In genomic region chr5:132053483-132053882, GRCh38 we compare ENCODE assay signal across 23 cellular contexts. TPM values are rescaled to one million over a fixed set of nuclear protein-coding genes. Genes with fewer than 3 reads are reported as not detected.
DNase-seq lines count a peak whose midpoint lies in the region; ATAC-seq, FAIRE-seq and TF ChIP-seq lines count a peak whose summit lies in the region.
"Had no signal": no experiment of that assay in that cellular context is flagged by ENCODE, and none has a peak within 500 bp of the region (broad histone marks: within the 10 kb centered on the region; RNA-seq: fewer than 3 reads in every experiment).

No MANE protein-coding gene starts in this region.

- no peaks in the 10 kb centered on the region for H3K27me3 ChIP-seq in vagina

- intact Hi-C loops in activated T-helper 2 cell treated with anti-CD3 and anti-CD28 coated beads, Interferon-gamma antibody, Interleukin-2, Interleukin-4, amounts not matched to agents 10 μg/mL and 5 μg/mL and 100 μg/mL, durations not matched to agents 14 hours and 24 hours and 36 hours (cut with micrococcal nuclease), result no loop called here
- intact Hi-C loops in vagina (cut with DNase I), result no loop called here

- peak; percentile 1 for DNase-seq in activated naive CD8-positive, alpha-beta T cell treated with anti-CD3 and anti-CD28 coated beads, Interleukin-2, amount 50 U/mL, for 24 hours
- no peak for DNase-seq in activated naive CD8-positive, alpha-beta T cell treated with anti-CD3 and anti-CD28 coated beads for 36 hours
- DNase-seq in activated T-helper 2 cell treated with anti-CD3 and anti-CD28 coated beads, Interferon-gamma antibody, Interleukin-2, Interleukin-4, amounts not matched to agents 10 μg/mL and 5 μg/mL and 100 μg/mL, durations not matched to agents 14 hours and 24 hours and 36 hours (ENCODE audit: low spot score), result no peak
- DNase-seq in mucosa of gallbladder (ENCODE audit: low spot score) (peak; percentile 7), vagina (ENCODE audit: extremely low spot score in 2 of 2) (peak; percentile 71 to 87), MV-4-11 (lab: John Stamatoyannopoulos, UW) (no peak), HTR-8/SVneo (ENCODE audit: insufficient read length, low spot score) (no peak)
- DNase-seq: Calu3, DMS79 treated with DMSO at 0.1 percent for 48 hours, HFFc6, KG1, NCI-H1092 treated with DMSO at 0.1 percent for 48 hours, NCI-H1694 treated with DMSO at 0.1 percent for 48 hours, NCI-H748 treated with DMSO at 0.1 percent for 48 hours, PC-9, SHP77 treated with DMSO at 0.1 percent for 48 hours had no signal

- no peak for TF ChIP-seq CTCF in vagina (IDR thresholded peaks at IDR 0.05)

- H3K4me1 Mint-ChIP-seq in activated naive CD8-positive, alpha-beta T cell treated with anti-CD3 and anti-CD28 coated beads, Interleukin-2, amount 50 U/mL, for 24 hours, result peaks cover 43% of the 10 kb centered on the region
- H3K4me1 Mint-ChIP-seq in activated naive CD8-positive, alpha-beta T cell treated with anti-CD3 and anti-CD28 coated beads for 36 hours, result peaks cover 10% of the 10 kb centered on the region
- peaks cover 45% of the 10 kb centered on the region for H3K4me1 Mint-ChIP-seq in activated T-helper 2 cell treated with anti-CD3 and anti-CD28 coated beads, Interferon-gamma antibody, Interleukin-2, Interleukin-4, amounts not matched to agents 10 μg/mL and 5 μg/mL and 100 μg/mL, durations not matched to agents 14 hours and 24 hours and 36 hours (ENCODE audit: low read depth)
- H3K4me1 Mint-ChIP-seq: GM23338 had no signal

- H3K4me3 ChIP-seq in vagina, result no peak overlapping the region
- H3K4me3 ChIP-seq: A549, GM23338, PC-9 had no signal

- no peak overlapping the region for H3K27ac Mint-ChIP-seq in activated naive CD8-positive, alpha-beta T cell treated with anti-CD3 and anti-CD28 coated beads, Interleukin-2, amount 50 U/mL, for 24 hours
- H3K27ac Mint-ChIP-seq in activated naive CD8-positive, alpha-beta T cell treated with anti-CD3 and anti-CD28 coated beads for 36 hours, result no peak overlapping the region
- peak overlapping the region; percentile 24 for H3K27ac Mint-ChIP-seq in activated T-helper 2 cell treated with anti-CD3 and anti-CD28 coated beads, Interferon-gamma antibody, Interleukin-2, Interleukin-4, amounts not matched to agents 10 μg/mL and 5 μg/mL and 100 μg/mL, durations not matched to agents 14 hours and 24 hours and 36 hours
- H3K27ac Mint-ChIP-seq: GM23338, HFFc6 had no signal

- H3K4me1 ChIP-seq in vagina, result no peaks in the 10 kb centered on the region
- H3K4me1 ChIP-seq: A549 had no signal

- TF ChIP-seq POLR2A in vagina (IDR thresholded peaks at IDR 0.05), result no peak

- H3K27me3 Mint-ChIP-seq in activated naive CD8-positive, alpha-beta T cell treated with anti-CD3 and anti-CD28 coated beads, Interleukin-2, amount 50 U/mL, for 24 hours, result no peaks in the 10 kb centered on the region
- no peaks in the 10 kb centered on the region for H3K27me3 Mint-ChIP-seq in activated naive CD8-positive, alpha-beta T cell treated with anti-CD3 and anti-CD28 coated beads for 36 hours
- peaks cover 2% of the 10 kb centered on the region for H3K27me3 Mint-ChIP-seq in activated T-helper 2 cell treated with anti-CD3 and anti-CD28 coated beads, Interferon-gamma antibody, Interleukin-2, Interleukin-4, amounts not matched to agents 10 μg/mL and 5 μg/mL and 100 μg/mL, durations not matched to agents 14 hours and 24 hours and 36 hours (ENCODE audit: low read depth)

- no peak for ATAC-seq in activated naive CD8-positive, alpha-beta T cell treated with anti-CD3 and anti-CD28 coated beads, Interleukin-2, amount 50 U/mL, for 24 hours
- ATAC-seq: A549, GM23338 had no signal

- no peaks in the 10 kb centered on the region for H3K9me3 ChIP-seq in vagina
- H3K9me3 ChIP-seq: A549 had no signal

- H3K4me3 Mint-ChIP-seq in activated naive CD8-positive, alpha-beta T cell treated with anti-CD3 and anti-CD28 coated beads, Interleukin-2, amount 50 U/mL, for 24 hours, result no peak overlapping the region
- no peak overlapping the region for H3K4me3 Mint-ChIP-seq in activated naive CD8-positive, alpha-beta T cell treated with anti-CD3 and anti-CD28 coated beads for 36 hours
- H3K4me3 Mint-ChIP-seq in activated T-helper 2 cell treated with anti-CD3 and anti-CD28 coated beads, Interferon-gamma antibody, Interleukin-2, Interleukin-4, amounts not matched to agents 10 μg/mL and 5 μg/mL and 100 μg/mL, durations not matched to agents 14 hours and 24 hours and 36 hours (ENCODE audit: low read depth), result no peak overlapping the region
- H3K4me3 Mint-ChIP-seq: CD14-positive monocyte, GM23338, HFFc6 had no signal

- no peak overlapping the region for H3K27ac ChIP-seq in vagina
- H3K27ac ChIP-seq: A549, PC-9 had no signal

- no peaks in the 10 kb centered on the region for H3K36me3 ChIP-seq in vagina

- H3K9me3 Mint-ChIP-seq in activated naive CD8-positive, alpha-beta T cell treated with anti-CD3 and anti-CD28 coated beads, Interleukin-2, amount 50 U/mL, for 24 hours, result no peaks in the 10 kb centered on the region
- peaks cover 1% of the 10 kb centered on the region for H3K9me3 Mint-ChIP-seq in activated naive CD8-positive, alpha-beta T cell treated with anti-CD3 and anti-CD28 coated beads for 36 hours
- H3K9me3 Mint-ChIP-seq in activated T-helper 2 cell treated with anti-CD3 and anti-CD28 coated beads, Interferon-gamma antibody, Interleukin-2, Interleukin-4, amounts not matched to agents 10 μg/mL and 5 μg/mL and 100 μg/mL, durations not matched to agents 14 hours and 24 hours and 36 hours, result no peaks in the 10 kb centered on the region
- H3K9me3 Mint-ChIP-seq: CD14-positive monocyte, GM23338, HFFc6 had no signal

- H3K36me3 Mint-ChIP-seq in activated naive CD8-positive, alpha-beta T cell treated with anti-CD3 and anti-CD28 coated beads, Interleukin-2, amount 50 U/mL, for 24 hours (ENCODE audit: low read depth), result no peaks in the 10 kb centered on the region
- H3K36me3 Mint-ChIP-seq in activated naive CD8-positive, alpha-beta T cell treated with anti-CD3 and anti-CD28 coated beads for 36 hours, result no peaks in the 10 kb centered on the region
- H3K36me3 Mint-ChIP-seq in activated T-helper 2 cell treated with anti-CD3 and anti-CD28 coated beads, Interferon-gamma antibody, Interleukin-2, Interleukin-4, amounts not matched to agents 10 μg/mL and 5 μg/mL and 100 μg/mL, durations not matched to agents 14 hours and 24 hours and 36 hours (ENCODE audit: low read depth), result no peaks in the 10 kb centered on the region
- H3K36me3 Mint-ChIP-seq: CD14-positive monocyte had no signal

- FAIRE-seq in HTR-8/SVneo (lab: Jason Lieb, UNC), result no peak
- FAIRE-seq: A549, G401.6, GM12892, GM19239 had no signal

RNA-seq across cellular contexts. Expression of gene IL3, which starts 7.0 kb away (rescaled TPM):
- under 1 TPM; 0.20 to 0.49 TPM for total RNA-seq in activated naive CD8-positive, alpha-beta T cell treated with anti-CD3 and anti-CD28 coated beads for 36 hours
- total RNA-seq in activated T-helper 2 cell treated with anti-CD3 and anti-CD28 coated beads, Interferon-gamma antibody, Interleukin-2, Interleukin-4, amounts not matched to agents 10 μg/mL and 5 μg/mL and 100 μg/mL, durations not matched to agents 14 hours and 24 hours and 36 hours, result 140 and 142 TPM in 2 replicates
- total RNA-seq in mucosa of gallbladder (not detected), vagina (not detected)
- total RNA-seq: Calu3, GM23338, HFFc6, M059J, PC-9 had no signal

RNA-seq across cellular contexts. Expression of gene CSF2, which starts 20.1 kb away (rescaled TPM):
- 100 to 1,000 TPM; 103 to 107 TPM for total RNA-seq in activated naive CD8-positive, alpha-beta T cell treated with anti-CD3 and anti-CD28 coated beads for 36 hours
- total RNA-seq in activated T-helper 2 cell treated with anti-CD3 and anti-CD28 coated beads, Interferon-gamma antibody, Interleukin-2, Interleukin-4, amounts not matched to agents 10 μg/mL and 5 μg/mL and 100 μg/mL, durations not matched to agents 14 hours and 24 hours and 36 hours, result 764 and 772 TPM in 2 replicates
- total RNA-seq in mucosa of gallbladder (not detected), vagina (not detected)
- total RNA-seq: GM23338, PC-9 had no signal

RNA-seq across cellular contexts. Expression of gene ACSL6, which starts 42.0 kb away (rescaled TPM):
- total RNA-seq in activated naive CD8-positive, alpha-beta T cell treated with anti-CD3 and anti-CD28 coated beads for 36 hours, result 1 to 10 TPM; 4.6 to 5.8 TPM
- 27.7 and 34.0 TPM in 2 replicates for total RNA-seq in activated T-helper 2 cell treated with anti-CD3 and anti-CD28 coated beads, Interferon-gamma antibody, Interleukin-2, Interleukin-4, amounts not matched to agents 10 μg/mL and 5 μg/mL and 100 μg/mL, durations not matched to agents 14 hours and 24 hours and 36 hours
- 1.5 TPM for total RNA-seq in mucosa of gallbladder
- total RNA-seq in vagina, result 0.49 TPM
- total RNA-seq: HFFc6, M059J, PC-9 had no signal

Comparison
In these comparisons a context has a peak if more than half of its experiments do, and no peak if none do; other contexts are left out.
1. DNase-seq: peak in activated naive CD8-positive, alpha-beta T cell treated with anti-CD3 and anti-CD28 coated beads, Interleukin-2, amount 50 U/mL, for 24 hours (single experiment), mucosa of gallbladder (single experiment) and vagina (2 of 2); none in activated naive CD8-positive, alpha-beta T cell treated with anti-CD3 and anti-CD28 coated beads for 36 hours (single experiment), activated T-helper 2 cell treated with anti-CD3 and anti-CD28 coated beads, Interferon-gamma antibody, Interleukin-2, Interleukin-4, amounts not matched to agents 10 μg/mL and 5 μg/mL and 100 μg/mL, durations not matched to agents 14 hours and 24 hours and 36 hours (single experiment), MV-4-11 (single experiment) and HTR-8/SVneo (single experiment).
2. RNA of gene IL3, which starts 7.0 kb away (total RNA-seq): 140 to 142 TPM in activated T-helper 2 cell treated with anti-CD3 and anti-CD28 coated beads, Interferon-gamma antibody, Interleukin-2, Interleukin-4, amounts not matched to agents 10 μg/mL and 5 μg/mL and 100 μg/mL, durations not matched to agents 14 hours and 24 hours and 36 hours; 0.20 to 0.49 TPM in activated naive CD8-positive, alpha-beta T cell treated with anti-CD3 and anti-CD28 coated beads for 36 hours, not detected in mucosa of gallbladder (single experiment) and not detected in vagina (single experiment); every median in the first group is over 10 times any median in the second.
3. RNA of gene CSF2, which starts 20.1 kb away (total RNA-seq): 764 to 772 TPM in activated T-helper 2 cell treated with anti-CD3 and anti-CD28 coated beads, Interferon-gamma antibody, Interleukin-2, Interleukin-4, amounts not matched to agents 10 μg/mL and 5 μg/mL and 100 μg/mL, durations not matched to agents 14 hours and 24 hours and 36 hours and 103 to 107 TPM in activated naive CD8-positive, alpha-beta T cell treated with anti-CD3 and anti-CD28 coated beads for 36 hours; not detected in mucosa of gallbladder (single experiment) and not detected in vagina (single experiment); every median in the first group is over 100 times any median in the second.